ENCODE assay signal across 1 cellular context in genomic region chr13:46675016-46675415, GRCh38.
TF ChIP-seq lines count a peak whose summit lies in the region.

No MANE protein-coding gene starts in this region.

TF ChIP-seq in HEK293, 187 proteins besides CTCF, POLR2A, EP300 and RAD21 (continued from another document and continues in another):
- TF ChIP-seq, protein P1, sequence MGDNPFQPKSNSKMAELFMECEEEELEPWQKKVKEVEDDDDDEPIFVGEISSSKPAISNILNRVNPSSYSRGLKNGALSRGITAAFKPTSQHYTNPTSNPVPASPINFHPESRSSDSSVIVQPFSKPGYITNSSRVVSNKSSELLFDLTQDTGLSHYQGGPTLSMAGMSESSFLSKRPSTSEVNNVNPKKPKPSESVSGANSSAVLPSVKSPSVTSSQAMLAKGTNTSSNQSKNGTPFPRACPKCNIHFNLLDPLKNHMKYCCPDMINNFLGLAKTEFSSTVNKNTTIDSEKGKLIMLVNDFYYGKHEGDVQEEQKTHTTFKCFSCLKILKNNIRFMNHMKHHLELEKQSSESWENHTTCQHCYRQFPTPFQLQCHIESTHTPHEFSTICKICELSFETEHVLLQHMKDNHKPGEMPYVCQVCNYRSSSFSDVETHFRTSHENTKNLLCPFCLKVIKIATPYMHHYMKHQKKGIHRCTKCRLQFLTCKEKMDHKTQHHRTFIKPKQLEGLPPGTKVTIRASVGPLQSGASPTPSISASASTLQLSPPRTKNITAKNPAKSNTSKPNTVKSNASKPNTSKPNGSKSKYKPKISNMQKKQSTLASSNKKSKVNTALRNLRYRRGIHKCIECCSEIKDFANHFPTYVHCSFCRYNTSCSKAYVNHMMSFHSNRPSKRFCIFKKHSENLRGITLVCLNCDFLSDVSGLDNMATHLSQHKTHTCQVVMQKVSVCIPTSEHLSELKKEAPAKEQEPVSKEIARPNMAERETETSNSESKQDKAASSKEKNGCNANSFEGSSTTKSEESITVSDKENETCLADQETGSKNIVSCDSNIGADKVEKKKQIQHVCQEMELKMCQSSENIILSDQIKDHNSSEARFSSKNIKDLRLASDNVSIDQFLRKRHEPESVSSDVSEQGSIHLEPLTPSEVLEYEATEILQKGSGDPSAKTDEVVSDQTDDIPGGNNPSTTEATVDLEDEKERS (tag by site-specific recombination; IDR thresholded peaks at IDR 0.05), result no peak
- TF ChIP-seq PRDM10 (tag by site-specific recombination; IDR thresholded peaks at IDR 0.05) (no peak), SCRT2 (tag by site-specific recombination; IDR thresholded peaks at IDR 0.05) (peak; percentile 15; the same call in 1 of the 2 replicates), ZFHX2 (tag by site-specific recombination; conservative IDR thresholded peaks at IDR 0.05) (no peak), MYNN (tag by site-specific recombination; IDR thresholded peaks at IDR 0.05; ENCODE audit: borderline replicate concordance) (no peak), ZNF157 (tag by site-specific recombination; IDR thresholded peaks at IDR 0.05) (no peak), ZNF426 (tag by site-specific recombination; IDR thresholded peaks at IDR 0.05) (no peak), ZNF555 (tag by site-specific recombination; conservative IDR thresholded peaks at IDR 0.05) (no peak), ZNF792 (tag by site-specific recombination; IDR thresholded peaks at IDR 0.05) (no peak; the same call in 1 of the 2 replicates), GLI2 (tag by site-specific recombination; IDR thresholded peaks at IDR 0.05; ENCODE audit: borderline replicate concordance, low read depth) (peak; percentile 98), ZNF155 (tag by site-specific recombination; IDR thresholded peaks at IDR 0.05) (no peak), ZNF16 (tag by site-specific recombination; IDR thresholded peaks at IDR 0.05; ENCODE audit: low read depth) (no peak), ZNF621 (tag by site-specific recombination; IDR thresholded peaks at IDR 0.05) (no peak), ZBTB8A (tag by site-specific recombination; IDR thresholded peaks at IDR 0.05) (peak; percentile 85), ZNF398 (tag by site-specific recombination; IDR thresholded peaks at IDR 0.05) (no peak), ZNF132 (tag by site-specific recombination; IDR thresholded peaks at IDR 0.05; ENCODE audit: borderline replicate concordance) (no peak), ZNF501 (tag by site-specific recombination; IDR thresholded peaks at IDR 0.05) (no peak), ZNF785 (tag by site-specific recombination; IDR thresholded peaks at IDR 0.05) (no peak), ZNF580 (tag by site-specific recombination; IDR thresholded peaks at IDR 0.05) (peak; percentile 87), ZNF202 (tag by site-specific recombination; IDR thresholded peaks at IDR 0.05; ENCODE audit: borderline replicate concordance) (no peak), ZNF830 (tag by site-specific recombination; IDR thresholded peaks at IDR 0.05; ENCODE audit: low read depth) (no peak), ZNF544 (tag by site-specific recombination; IDR thresholded peaks at IDR 0.05) (no peak), ZNF248 (tag by site-specific recombination; IDR thresholded peaks at IDR 0.05) (no peak), ZNF341 (tag by site-specific recombination; IDR thresholded peaks at IDR 0.05; ENCODE audit: low read depth) (no peak), ZNF404 (tag by site-specific recombination; IDR thresholded peaks at IDR 0.05) (no peak), ZNF529 (tag by site-specific recombination; IDR thresholded peaks at IDR 0.05; ENCODE audit: insufficient replicate concordance) (no peak), ZNF19 (tag by site-specific recombination; IDR thresholded peaks at IDR 0.05; ENCODE audit: low read depth) (no peak), GLI4 (tag by site-specific recombination; IDR thresholded peaks at IDR 0.05) (no peak), ZBTB17 (tag by site-specific recombination; IDR thresholded peaks at IDR 0.05) (peak; percentile 81), ZNF560 (tag by site-specific recombination; IDR thresholded peaks at IDR 0.05; ENCODE audit: borderline replicate concordance) (no peak), ZNF121 (tag by site-specific recombination; IDR thresholded peaks at IDR 0.05) (no peak), ZNF548 (tag by site-specific recombination; IDR thresholded peaks at IDR 0.05) (no peak), ZNF311 (tag by site-specific recombination; IDR thresholded peaks at IDR 0.05; ENCODE audit: borderline replicate concordance) (no peak), ZNF530 (tag by site-specific recombination; IDR thresholded peaks at IDR 0.05; ENCODE audit: low read depth) (no peak)
- TF ChIP-seq, protein P2, sequence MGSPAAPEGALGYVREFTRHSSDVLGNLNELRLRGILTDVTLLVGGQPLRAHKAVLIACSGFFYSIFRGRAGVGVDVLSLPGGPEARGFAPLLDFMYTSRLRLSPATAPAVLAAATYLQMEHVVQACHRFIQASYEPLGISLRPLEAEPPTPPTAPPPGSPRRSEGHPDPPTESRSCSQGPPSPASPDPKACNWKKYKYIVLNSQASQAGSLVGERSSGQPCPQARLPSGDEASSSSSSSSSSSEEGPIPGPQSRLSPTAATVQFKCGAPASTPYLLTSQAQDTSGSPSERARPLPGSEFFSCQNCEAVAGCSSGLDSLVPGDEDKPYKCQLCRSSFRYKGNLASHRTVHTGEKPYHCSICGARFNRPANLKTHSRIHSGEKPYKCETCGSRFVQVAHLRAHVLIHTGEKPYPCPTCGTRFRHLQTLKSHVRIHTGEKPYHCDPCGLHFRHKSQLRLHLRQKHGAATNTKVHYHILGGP (tag by site-specific recombination; IDR thresholded peaks at IDR 0.05), result no peak
- TF ChIP-seq, protein P3, sequence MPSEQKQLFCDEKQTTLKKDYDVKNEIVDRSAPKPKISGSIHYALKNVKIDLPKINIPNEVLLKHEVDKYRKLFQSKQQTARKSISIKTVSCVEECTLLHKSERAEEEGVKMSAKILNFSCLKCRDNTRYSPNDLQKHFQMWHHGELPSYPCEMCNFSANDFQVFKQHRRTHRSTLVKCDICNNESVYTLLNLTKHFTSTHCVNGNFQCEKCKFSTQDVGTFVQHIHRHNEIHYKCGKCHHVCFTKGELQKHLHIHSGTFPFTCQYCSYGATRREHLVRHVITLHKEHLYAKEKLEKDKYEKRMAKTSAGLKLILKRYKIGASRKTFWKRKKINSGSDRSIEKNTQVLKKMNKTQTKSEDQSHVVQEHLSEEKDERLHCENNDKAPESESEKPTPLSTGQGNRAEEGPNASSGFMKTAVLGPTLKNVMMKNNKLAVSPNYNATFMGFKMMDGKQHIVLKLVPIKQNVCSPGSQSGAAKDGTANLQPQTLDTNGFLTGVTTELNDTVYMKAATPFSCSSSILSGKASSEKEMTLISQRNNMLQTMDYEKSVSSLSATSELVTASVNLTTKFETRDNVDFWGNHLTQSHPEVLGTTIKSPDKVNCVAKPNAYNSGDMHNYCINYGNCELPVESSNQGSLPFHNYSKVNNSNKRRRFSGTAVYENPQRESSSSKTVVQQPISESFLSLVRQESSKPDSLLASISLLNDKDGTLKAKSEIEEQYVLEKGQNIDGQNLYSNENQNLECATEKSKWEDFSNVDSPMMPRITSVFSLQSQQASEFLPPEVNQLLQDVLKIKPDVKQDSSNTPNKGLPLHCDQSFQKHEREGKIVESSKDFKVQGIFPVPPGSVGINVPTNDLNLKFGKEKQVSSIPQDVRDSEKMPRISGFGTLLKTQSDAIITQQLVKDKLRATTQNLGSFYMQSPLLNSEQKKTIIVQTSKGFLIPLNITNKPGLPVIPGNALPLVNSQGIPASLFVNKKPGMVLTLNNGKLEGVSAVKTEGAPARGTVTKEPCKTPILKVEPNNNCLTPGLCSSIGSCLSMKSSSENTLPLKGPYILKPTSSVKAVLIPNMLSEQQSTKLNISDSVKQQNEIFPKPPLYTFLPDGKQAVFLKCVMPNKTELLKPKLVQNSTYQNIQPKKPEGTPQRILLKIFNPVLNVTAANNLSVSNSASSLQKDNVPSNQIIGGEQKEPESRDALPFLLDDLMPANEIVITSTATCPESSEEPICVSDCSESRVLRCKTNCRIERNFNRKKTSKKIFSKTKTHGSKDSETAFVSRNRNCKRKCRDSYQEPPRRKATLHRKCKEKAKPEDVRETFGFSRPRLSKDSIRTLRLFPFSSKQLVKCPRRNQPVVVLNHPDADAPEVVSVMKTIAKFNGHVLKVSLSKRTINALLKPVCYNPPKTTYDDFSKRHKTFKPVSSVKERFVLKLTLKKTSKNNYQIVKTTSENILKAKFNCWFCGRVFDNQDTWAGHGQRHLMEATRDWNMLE (tag by site-specific recombination; conservative IDR thresholded peaks at IDR 0.05; ENCODE audit: low read depth), result no peak
- TF ChIP-seq, protein P4, sequence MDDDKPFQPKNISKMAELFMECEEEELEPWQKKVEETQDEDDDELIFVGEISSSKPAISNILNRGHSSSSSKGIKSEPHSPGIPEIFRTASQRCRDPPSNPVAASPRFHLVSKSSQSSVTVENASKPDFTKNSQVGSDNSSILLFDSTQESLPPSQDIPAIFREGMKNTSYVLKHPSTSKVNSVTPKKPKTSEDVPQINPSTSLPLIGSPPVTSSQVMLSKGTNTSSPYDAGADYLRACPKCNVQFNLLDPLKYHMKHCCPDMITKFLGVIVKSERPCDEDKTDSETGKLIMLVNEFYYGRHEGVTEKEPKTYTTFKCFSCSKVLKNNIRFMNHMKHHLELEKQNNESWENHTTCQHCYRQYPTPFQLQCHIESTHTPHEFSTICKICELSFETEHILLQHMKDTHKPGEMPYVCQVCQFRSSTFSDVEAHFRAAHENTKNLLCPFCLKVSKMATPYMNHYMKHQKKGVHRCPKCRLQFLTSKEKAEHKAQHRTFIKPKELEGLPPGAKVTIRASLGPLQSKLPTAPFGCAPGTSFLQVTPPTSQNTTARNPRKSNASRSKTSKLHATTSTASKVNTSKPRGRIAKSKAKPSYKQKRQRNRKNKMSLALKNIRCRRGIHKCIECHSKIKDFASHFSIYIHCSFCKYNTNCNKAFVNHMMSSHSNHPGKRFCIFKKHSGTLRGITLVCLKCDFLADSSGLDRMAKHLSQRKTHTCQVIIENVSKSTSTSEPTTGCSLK (tag by site-specific recombination; IDR thresholded peaks at IDR 0.05), result no peak
- TF ChIP-seq, protein P5, sequence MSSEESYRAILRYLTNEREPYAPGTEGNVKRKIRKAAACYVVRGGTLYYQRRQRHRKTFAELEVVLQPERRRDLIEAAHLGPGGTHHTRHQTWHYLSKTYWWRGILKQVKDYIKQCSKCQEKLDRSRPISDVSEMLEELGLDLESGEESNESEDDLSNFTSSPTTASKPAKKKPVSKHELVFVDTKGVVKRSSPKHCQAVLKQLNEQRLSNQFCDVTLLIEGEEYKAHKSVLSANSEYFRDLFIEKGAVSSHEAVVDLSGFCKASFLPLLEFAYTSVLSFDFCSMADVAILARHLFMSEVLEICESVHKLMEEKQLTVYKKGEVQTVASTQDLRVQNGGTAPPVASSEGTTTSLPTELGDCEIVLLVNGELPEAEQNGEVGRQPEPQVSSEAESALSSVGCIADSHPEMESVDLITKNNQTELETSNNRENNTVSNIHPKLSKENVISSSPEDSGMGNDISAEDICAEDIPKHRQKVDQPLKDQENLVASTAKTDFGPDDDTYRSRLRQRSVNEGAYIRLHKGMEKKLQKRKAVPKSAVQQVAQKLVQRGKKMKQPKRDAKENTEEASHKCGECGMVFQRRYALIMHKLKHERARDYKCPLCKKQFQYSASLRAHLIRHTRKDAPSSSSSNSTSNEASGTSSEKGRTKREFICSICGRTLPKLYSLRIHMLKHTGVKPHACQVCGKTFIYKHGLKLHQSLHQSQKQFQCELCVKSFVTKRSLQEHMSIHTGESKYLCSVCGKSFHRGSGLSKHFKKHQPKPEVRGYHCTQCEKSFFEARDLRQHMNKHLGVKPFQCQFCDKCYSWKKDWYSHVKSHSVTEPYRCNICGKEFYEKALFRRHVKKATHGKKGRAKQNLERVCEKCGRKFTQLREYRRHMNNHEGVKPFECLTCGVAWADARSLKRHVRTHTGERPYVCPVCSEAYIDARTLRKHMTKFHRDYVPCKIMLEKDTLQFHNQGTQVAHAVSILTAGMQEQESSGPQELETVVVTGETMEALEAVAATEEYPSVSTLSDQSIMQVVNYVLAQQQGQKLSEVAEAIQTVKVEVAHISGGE (tag by site-specific recombination; conservative IDR thresholded peaks at IDR 0.05; ENCODE audit: low read depth), result no peak
